In the genomic region with DNA sequence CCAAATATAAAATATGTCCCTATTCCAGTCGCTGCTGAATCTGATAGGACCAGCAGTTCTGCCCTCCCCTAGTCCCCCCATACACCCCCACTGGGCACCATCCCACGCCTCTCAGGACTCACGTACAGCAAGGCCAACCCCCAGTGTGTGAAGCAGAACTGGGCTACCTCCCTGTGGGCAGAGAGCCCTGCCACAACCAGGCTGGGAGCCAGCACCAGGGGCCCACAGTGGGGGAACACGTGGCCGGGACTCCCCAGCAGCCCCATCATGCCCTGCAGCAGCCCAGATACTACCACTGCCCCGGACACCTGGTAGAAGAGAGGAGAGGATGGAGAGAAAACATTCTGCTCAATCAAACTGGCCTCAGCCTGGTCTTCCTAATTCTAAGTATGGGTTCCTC, we compare ENCODE assay signal across 13 cellular contexts.
"Had no signal": no experiment of that assay in that cellular context is flagged by ENCODE, and none has a peak within 500 bp of the region (broad histone marks: within the 10 kb centered on the region; RNA-seq: fewer than 3 reads in every experiment).

No MANE protein-coding gene starts in this region.

- H3K27ac ChIP-seq: breast epithelium, esophagus squamous epithelium, heart right ventricle, left lung had no signal

- H3K9me3 Mint-ChIP-seq: activated naive CD4-positive, alpha-beta T cell treated with anti-CD3 and anti-CD28 coated beads, Interleukin-2, amount 50 U/mL, for 72 hours; activated T-cell treated with anti-CD3 and anti-CD28 coated beads, Interleukin-2, amount 50 U/mL, for 24 hours; natural killer cell treated with Interleukin-12 subunit alpha and Interleukin-12 subunit beta and Interleukin-15 and Interleukin-18, amount 100 ng/mL, for 72 hours; WTC11 had no signal

- H3K4me1 ChIP-seq: breast epithelium had no signal

- H3K27ac Mint-ChIP-seq: activated T-cell treated with anti-CD3 and anti-CD28 coated beads, Interleukin-2, amount 50 U/mL, for 24 hours; natural killer cell treated with Interleukin-12 subunit alpha and Interleukin-12 subunit beta and Interleukin-15 and Interleukin-18, amount 100 ng/mL, for 72 hours; WTC11 had no signal

- H3K36me3 ChIP-seq: breast epithelium had no signal

- H3K36me3 Mint-ChIP-seq: activated naive CD4-positive, alpha-beta T cell treated with anti-CD3 and anti-CD28 coated beads, Interleukin-2, amount 50 U/mL, for 72 hours; WTC11 had no signal

- H3K27me3 ChIP-seq: breast epithelium, esophagus squamous epithelium, heart right ventricle, left lung had no signal

- H3K4me3 ChIP-seq: breast epithelium, esophagus squamous epithelium, heart right ventricle, left lung had no signal

- ATAC-seq: activated naive CD4-positive, alpha-beta T cell treated with anti-CD3 and anti-CD28 coated beads, Interleukin-2, amount 50 U/mL, for 72 hours; left lung; natural killer cell treated with Interleukin-12 subunit alpha and Interleukin-12 subunit beta and Interleukin-15 and Interleukin-18, amount 100 ng/mL, for 72 hours; WTC11 had no signal

- H3K27me3 Mint-ChIP-seq: activated T-cell treated with anti-CD3 and anti-CD28 coated beads, Interleukin-2, amount 50 U/mL, for 24 hours; natural killer cell treated with Interleukin-12 subunit alpha and Interleukin-12 subunit beta and Interleukin-15 and Interleukin-18, amount 100 ng/mL, for 72 hours had no signal

- H3K4me3 Mint-ChIP-seq: activated T-cell treated with anti-CD3 and anti-CD28 coated beads, Interleukin-2, amount 50 U/mL, for 24 hours; natural killer cell treated with Interleukin-12 subunit alpha and Interleukin-12 subunit beta and Interleukin-15 and Interleukin-18, amount 100 ng/mL, for 72 hours; WTC11 had no signal

- H3K9me3 ChIP-seq: breast epithelium, esophagus squamous epithelium, heart right ventricle, left lung had no signal

- DNase-seq: activated CD4-positive, alpha-beta T cell treated with anti-CD3 and anti-CD28 coated beads for 48 hours; activated effector memory CD4-positive, alpha-beta T cell treated with anti-CD3 and anti-CD28 coated beads, Interleukin-2, amount 50 U/mL, for 16 hours; activated T-cell treated with anti-CD3 and anti-CD28 coated beads, Interleukin-2, amount 50 U/mL, for 24 hours; esophagus squamous epithelium; heart right ventricle; islet precursor cell; left lung; mesenchymal stem cell; stimulated activated CD4-positive, alpha-beta T cell treated with anti-CD3 and anti-CD28 coated beads, Interleukin-12 subunit alpha, Interleukin-12 subunit beta, amount 100 ng/mL, for 4 hours had no signal
